Comparison of ENCODE assay signal across 3 cellular contexts in the genomic region with DNA sequence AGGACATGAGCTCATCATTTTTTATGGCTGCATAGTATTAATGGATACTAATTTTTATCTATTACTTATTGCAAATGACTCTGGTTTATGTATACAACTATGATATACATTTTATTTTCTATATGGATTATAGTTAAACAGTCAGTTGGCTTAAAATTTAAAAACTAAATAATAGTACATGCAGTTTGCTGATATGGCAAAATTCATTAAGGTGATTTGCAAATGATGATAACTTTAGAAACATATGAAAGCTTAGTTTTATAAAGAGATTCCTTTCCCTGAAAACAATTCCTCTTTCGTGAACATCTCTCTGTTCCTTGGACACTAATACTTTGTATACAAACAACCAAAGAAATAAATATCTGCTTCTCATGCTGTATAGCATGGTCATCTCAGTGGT.
TF ChIP-seq lines count a peak whose summit lies in the region.

No MANE protein-coding gene starts in this region.

TF ChIP-seq in A549, 52 proteins besides CTCF, POLR2A, EP300 and RAD21:
- TF ChIP-seq MAFK (IDR thresholded peaks at IDR 0.05; ENCODE audit: partially characterized antibody) (peak; percentile 84), ZC3H11A (IDR thresholded peaks at IDR 0.05) (no peak), RFX5 (IDR thresholded peaks at IDR 0.05) (no peak), HOXA7 (CRISPR knock-in tag; IDR thresholded peaks at IDR 0.05) (no peak), HOXB5 (CRISPR knock-in tag; IDR thresholded peaks at IDR 0.05) (no peak)

TF ChIP-seq in IMR-90, 13 proteins besides CTCF, POLR2A, EP300 and RAD21:
- TF ChIP-seq CHD1 (IDR thresholded peaks at IDR 0.05; ENCODE audit: low read depth, low read length) (no peak), ELK1 (IDR thresholded peaks at IDR 0.05; ENCODE audit: borderline replicate concordance, low read depth, low read length) (no peak), MAFK (IDR thresholded peaks at IDR 0.05; ENCODE audit: low read depth, low read length) (peak; percentile 82), FOS (IDR thresholded peaks at IDR 0.05; ENCODE audit: low read depth, low read length) (no peak)

TF ChIP-seq in K562, 482 proteins besides CTCF, POLR2A, EP300 and RAD21 (continued from another document):
- TF ChIP-seq ZNF165 (CRISPR knock-in tag; IDR thresholded peaks at IDR 0.05; ENCODE audit: borderline replicate concordance) (no peak), ZNF316 (IDR thresholded peaks at IDR 0.05) (peak; percentile 78), C11orf30 (IDR thresholded peaks at IDR 0.05; ENCODE audit: low read depth) (peak; percentile 35; the same call in 1 of the 2 replicates), MAFG (tag; conservative IDR thresholded peaks at IDR 0.05) (peak; percentile 44; the same call in 1 of the 2 replicates), RUNX1 (IDR thresholded peaks at IDR 0.05; ENCODE audit: low read depth) (no peak), MAFK (IDR thresholded peaks at IDR 0.05; ENCODE audit: low read length) (peak; percentile 57; the same call in 1 of the 2 replicates), MAFF (IDR thresholded peaks at IDR 0.05; ENCODE audit: low read length) (peak; percentile 24; the same call in 1 of the 2 replicates)
- TF ChIP-seq, protein P1, sequence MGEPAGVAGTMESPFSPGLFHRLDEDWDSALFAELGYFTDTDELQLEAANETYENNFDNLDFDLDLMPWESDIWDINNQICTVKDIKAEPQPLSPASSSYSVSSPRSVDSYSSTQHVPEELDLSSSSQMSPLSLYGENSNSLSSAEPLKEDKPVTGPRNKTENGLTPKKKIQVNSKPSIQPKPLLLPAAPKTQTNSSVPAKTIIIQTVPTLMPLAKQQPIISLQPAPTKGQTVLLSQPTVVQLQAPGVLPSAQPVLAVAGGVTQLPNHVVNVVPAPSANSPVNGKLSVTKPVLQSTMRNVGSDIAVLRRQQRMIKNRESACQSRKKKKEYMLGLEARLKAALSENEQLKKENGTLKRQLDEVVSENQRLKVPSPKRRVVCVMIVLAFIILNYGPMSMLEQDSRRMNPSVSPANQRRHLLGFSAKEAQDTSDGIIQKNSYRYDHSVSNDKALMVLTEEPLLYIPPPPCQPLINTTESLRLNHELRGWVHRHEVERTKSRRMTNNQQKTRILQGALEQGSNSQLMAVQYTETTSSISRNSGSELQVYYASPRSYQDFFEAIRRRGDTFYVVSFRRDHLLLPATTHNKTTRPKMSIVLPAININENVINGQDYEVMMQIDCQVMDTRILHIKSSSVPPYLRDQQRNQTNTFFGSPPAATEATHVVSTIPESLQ (CRISPR knock-in tag; IDR thresholded peaks at IDR 0.05), result no peak
